12 cellular contexts compared by ENCODE assay signal in genomic region chr3:99418209-99418635, GRCh38.
DNase-seq lines count a peak whose midpoint lies in the region; ATAC-seq and TF ChIP-seq lines count a peak whose summit lies in the region.
"Had no signal": no experiment of that assay in that cellular context is flagged by ENCODE, and none has a peak within 500 bp of the region (broad histone marks: within the 10 kb centered on the region; RNA-seq: fewer than 3 reads in every experiment).

No MANE protein-coding gene starts in this region.

- TF ChIP-seq CTCF in psoas muscle (IDR thresholded peaks at IDR 0.05) (no peak), SK-N-SH (IDR thresholded peaks at IDR 0.05) (no peak)

- H2AFZ ChIP-seq in ACC112 (ENCODE audit: low read length, unreplicated experiment): peak overlapping the region; percentile 7
- H2AFZ ChIP-seq in SK-N-SH (ENCODE audit: low read depth): no peak overlapping the region

- no peaks in the 10 kb centered on the region for H3F3A ChIP-seq in SK-N-SH (replicated peaks; ENCODE audit: insufficient read depth)

- no peaks in the 10 kb centered on the region for H3K79me2 ChIP-seq in ACC112 (ENCODE audit: control insufficient read depth, insufficient read depth, low read length, unreplicated experiment)
- no peaks in the 10 kb centered on the region for H3K79me2 ChIP-seq in SK-N-SH (ENCODE audit: insufficient read depth)

- no peak overlapping the region for H3K4me2 ChIP-seq in SK-N-SH

- ATAC-seq in GM19351 (IDR thresholded peaks at IDR 0.05; ENCODE audit: unreplicated experiment) (peak; percentile 75), HG02798 (IDR thresholded peaks at IDR 0.05; ENCODE audit: poor library complexity, unreplicated experiment) (peak; percentile 62), HG03520 (IDR thresholded peaks at IDR 0.05; ENCODE audit: unreplicated experiment) (peak; percentile 74), psoas muscle (no peak)
- ATAC-seq: activated T-cell treated with anti-CD3 and anti-CD28 coated beads, Interleukin-2, amount 50 U/mL, for 72 hours had no signal

- CTCF ChIA-PET in SK-N-SH (lab: Yijun Ruan, JAX): no interaction called here

- no peak for TF ChIP-seq EP300 in SK-N-SH (IDR thresholded peaks at IDR 0.05; ENCODE audit: borderline replicate concordance in 1 of 2, low read depth in 1 of 2, low read length in 1 of 2)

- H4K20me1 ChIP-seq in SK-N-SH (ENCODE audit: insufficient read depth): no peaks in the 10 kb centered on the region

- POLR2A ChIA-PET in SK-N-SH (lab: Yijun Ruan, JAX): no interaction called here

- H3K9ac ChIP-seq in SK-N-SH: no peak overlapping the region

- intact Hi-C loops in psoas muscle (cut with DNase I): no loop called here

- WGBS in psoas muscle, 3 donors: 61 to 64% (median 62%) methylated on average over 2 of the region's 2 CpGs
- 10% methylated on average over 2 of the region's 2 CpGs for WGBS in SK-N-SH (ENCODE audit: low lambda C conversion rate)

- H3K4me1 ChIP-seq in ACC112 (ENCODE audit: control insufficient read depth, insufficient read depth, low read length, unreplicated experiment) (peaks cover 28% of the 10 kb centered on the region), psoas muscle (no peaks in the 10 kb centered on the region), SK-N-SH (ENCODE audit: control insufficient read depth in 1 of 2, insufficient read depth in 2 of 2, low read depth in 1 of 2, low read length in 1 of 2) (peaks cover 0 to 10% of the 10 kb centered on the region in 2 experiments; a peak in 2 of 4 replicates)

- H3K27ac ChIP-seq in ACC112 (ENCODE audit: low read depth, low read length): peak overlapping the region; percentile 31; the same call in 1 of the 2 replicates
- H3K27ac ChIP-seq in psoas muscle: no peak overlapping the region
- no peak overlapping the region for H3K27ac ChIP-seq in SK-N-SH (ENCODE audit: low read depth in 2 of 2, low read length in 1 of 2)

- no peaks in the 10 kb centered on the region for H3K27me3 ChIP-seq in ACC112 (ENCODE audit: insufficient read depth, low read length)
- no peaks in the 10 kb centered on the region for H3K27me3 ChIP-seq in psoas muscle (ENCODE audit: insufficient read depth in 3 of 3, low read length in 2 of 3)
- H3K27me3 ChIP-seq in SK-N-SH (ENCODE audit: insufficient read depth): no peaks in the 10 kb centered on the region

- no peaks in the 10 kb centered on the region for H3K9me2 ChIP-seq in SK-N-SH

- no peak for TF ChIP-seq RAD21 in SK-N-SH (IDR thresholded peaks at IDR 0.05; ENCODE audit: low read length)

- H3K9me3 ChIP-seq in psoas muscle (no peaks in the 10 kb centered on the region), SK-N-SH (no peaks in the 10 kb centered on the region)

- no peak for DNase-seq in psoas muscle
- DNase-seq in SK-N-SH: no peak
- no peak for DNase-seq in NCI-H1417 (lab: John Stamatoyannopoulos, UW)
- no peak for DNase-seq in stimulated activated naive CD4-positive, alpha-beta T cell treated with Interleukin-2 at 50 U/mL for 16 hours (lab: John Stamatoyannopoulos, UW)
- DNase-seq: activated T-cell treated with anti-CD3 and anti-CD28 coated beads, Interleukin-2, amount 50 U/mL, for 72 hours; caudate nucleus; DMS79; H9 had no signal

- no peaks in the 10 kb centered on the region for H3K36me3 ChIP-seq in ACC112 (ENCODE audit: insufficient read depth, low read length)
- no peaks in the 10 kb centered on the region for H3K36me3 ChIP-seq in psoas muscle (ENCODE audit: insufficient read depth in 1 of 2, low read depth in 1 of 2)
- H3K36me3 ChIP-seq in SK-N-SH (replicated peaks in 1 of 2; ENCODE audit: control insufficient read depth in 1 of 2, insufficient read depth in 2 of 2, low read length in 1 of 2): no peaks in the 10 kb centered on the region

- H3K4me3 ChIP-seq in ACC112 (ENCODE audit: low read depth, low read length) (no peak overlapping the region), psoas muscle (no peak overlapping the region), SK-N-SH (ENCODE audit: low read depth in 2 of 2, low read length in 1 of 2) (no peak overlapping the region)

TF ChIP-seq in SK-N-SH, 30 proteins besides CTCF, POLR2A, EP300 and RAD21:
- no peak for TF ChIP-seq JUND (IDR thresholded peaks at IDR 0.05)
- TF ChIP-seq MXI1 (IDR thresholded peaks at IDR 0.05; ENCODE audit: low read depth, low read length): no peak
- no peak for TF ChIP-seq EZH2phosphoT487 (IDR thresholded peaks at IDR 0.05; ENCODE audit: borderline replicate concordance, low read depth)
- TF ChIP-seq REST (IDR thresholded peaks at IDR 0.05; ENCODE audit: low read depth, low read length): no peak
- TF ChIP-seq ZBTB33 (IDR thresholded peaks at IDR 0.05; ENCODE audit: borderline replicate concordance, low read depth): no peak
- TF ChIP-seq YY1 (IDR thresholded peaks at IDR 0.05; ENCODE audit: low read depth): no peak
- no peak for TF ChIP-seq RXRA (IDR thresholded peaks at IDR 0.05; ENCODE audit: borderline replicate concordance, low read depth)
- no peak for TF ChIP-seq NFIC (IDR thresholded peaks at IDR 0.05; ENCODE audit: borderline replicate concordance)
- TF ChIP-seq POLR2AphosphoS5 (IDR thresholded peaks at IDR 0.05; ENCODE audit: low read depth, low read length): no peak
TF ChIP-seq in SK-N-SH: peak in this region for 0.

Comparison
In these comparisons a context has a peak if more than half of its experiments do, and no peak if none do; other contexts are left out.
1. ATAC-seq: peak in GM19351 (single experiment), HG02798 (single experiment) and HG03520 (single experiment); none in psoas muscle (0 of 4).